Comparison of ENCODE assay signal across 8 cellular contexts in genomic region chr10:18650618-18651017, GRCh38. TPM values are rescaled to one million over a fixed set of nuclear protein-coding genes. Genes with fewer than 3 reads are reported as not detected.
A peak's percentile ranks its signal among the peaks of the same experiment; 100 is the strongest.
DNase-seq lines count a peak whose midpoint lies in the region; ATAC-seq and TF ChIP-seq lines count a peak whose summit lies in the region.

No MANE protein-coding gene starts in this region.

- H3K27ac ChIP-seq in stomach smooth muscle (ENCODE audit: low read length): no peak overlapping the region

- POLR2A ChIA-PET in activated CD4-positive, alpha-beta memory T cell treated with anti-CD3 and anti-CD28 coated beads for 36 hours (lab: Charles Lee): interaction anchor here (3.6 kb wide), 1 partner anchor 8 kb away, joined by 19 read pairs; the partner anchor contains the start of gene ARL5B
- POLR2A ChIA-PET in GM10248 (lab: Yijun Ruan, JAX): interaction anchor here (1.1 kb wide), 1 partner anchor 9 kb away, joined by 5 read pairs; no protein-coding TSS in a partner anchor

- intact Hi-C loops in activated CD4-positive, alpha-beta memory T cell treated with anti-CD3 and anti-CD28 coated beads for 36 hours (cut with micrococcal nuclease): loop anchor here (1.0 to 10.0 kb wide), 7 partner anchors 9 to 1834 kb away; partner anchors contain the start of genes ARL5B, RSU1 and TRDMT1

- H3K27me3 ChIP-seq in stomach smooth muscle (ENCODE audit: control insufficient read depth in 1 of 2, insufficient read depth in 2 of 2, low read length in 2 of 2): no peaks in the 10 kb centered on the region

- H3K36me3 ChIP-seq in stomach smooth muscle (ENCODE audit: control insufficient read depth in 2 of 2, insufficient read depth in 2 of 2, low read length in 2 of 2): peaks cover 0 to 2% of the 10 kb centered on the region in 2 donors

- CTCF ChIA-PET in activated CD4-positive, alpha-beta memory T cell treated with anti-CD3 and anti-CD28 coated beads for 36 hours (lab: Charles Lee): no interaction called here
- CTCF ChIA-PET in GM10248 (lab: Yijun Ruan, JAX): no interaction called here

- peak overlapping the region; percentile 93 for H3K27ac Mint-ChIP-seq in activated CD4-positive, alpha-beta memory T cell treated with anti-CD3 and anti-CD28 coated beads for 36 hours

- H3K9me3 ChIP-seq in iPS-18c (ENCODE audit: control insufficient read depth, insufficient read depth, low read length) (no peaks in the 10 kb centered on the region), stomach smooth muscle (ENCODE audit: control insufficient read depth in 2 of 2, low read length in 2 of 2) (no peaks in the 10 kb centered on the region)

- H3K4me3 ChIP-seq in iPS-18c (ENCODE audit: insufficient read depth, low read depth, low read length): peak overlapping the region; percentile 83
- peak overlapping the region; percentile 91 to 92 for H3K4me3 ChIP-seq in stomach smooth muscle (ENCODE audit: low read length in 2 of 2)

- H3K4me3 Mint-ChIP-seq in activated CD4-positive, alpha-beta memory T cell treated with anti-CD3 and anti-CD28 coated beads for 36 hours: peak overlapping the region; percentile 89

- H3K27me3 Mint-ChIP-seq in activated CD4-positive, alpha-beta memory T cell treated with anti-CD3 and anti-CD28 coated beads for 36 hours: no peaks in the 10 kb centered on the region

- DNase-seq in NCI-H146 (lab: John Stamatoyannopoulos, UW) (peak; percentile 26), NCI-H146 treated with DMSO at 0.1 percent for 48 hours (lab: John Stamatoyannopoulos, UW; ENCODE audit: unreplicated experiment) (no peak), GM10248 (ENCODE audit: extremely low spot score) (no peak), NCI-H1436 (lab: John Stamatoyannopoulos, UW) (no peak)
- DNase-seq in activated CD4-positive, alpha-beta memory T cell treated with anti-CD3 and anti-CD28 coated beads for 36 hours: no peak

- no peaks in the 10 kb centered on the region for H3K9me3 Mint-ChIP-seq in activated CD4-positive, alpha-beta memory T cell treated with anti-CD3 and anti-CD28 coated beads for 36 hours

- TF ChIP-seq CTCF in GM10248 (IDR thresholded peaks at IDR 0.05; ENCODE audit: control extremely low read depth, extremely low read depth, low read depth, missing control alignments): no peak

- no peak for ATAC-seq in HG03108 (IDR thresholded peaks at IDR 0.05; ENCODE audit: unreplicated experiment)

- H3K4me1 Mint-ChIP-seq in activated CD4-positive, alpha-beta memory T cell treated with anti-CD3 and anti-CD28 coated beads for 36 hours (ENCODE audit: low read depth): peaks cover 30% of the 10 kb centered on the region

- H3K36me3 Mint-ChIP-seq in activated CD4-positive, alpha-beta memory T cell treated with anti-CD3 and anti-CD28 coated beads for 36 hours: peaks cover 2% of the 10 kb centered on the region

- peak overlapping the region; percentile 75 to 90 for H3K9ac ChIP-seq in stomach smooth muscle (ENCODE audit: low read length in 2 of 2)

- H3K4me1 ChIP-seq in stomach smooth muscle (ENCODE audit: control insufficient read depth, insufficient read depth, low read length): no peaks in the 10 kb centered on the region

RNA-seq across cellular contexts. Expression of gene NSUN6, which starts 0.8 kb away (rescaled TPM):
- 10 to 100 TPM; 12.6 to 15.0 TPM for total RNA-seq in activated CD4-positive, alpha-beta memory T cell treated with anti-CD3 and anti-CD28 coated beads for 36 hours

RNA-seq across cellular contexts. Expression of gene ARL5B, which starts 8.6 kb away (rescaled TPM):
- 10 to 100 TPM; 16.2 to 16.3 TPM for total RNA-seq in activated CD4-positive, alpha-beta memory T cell treated with anti-CD3 and anti-CD28 coated beads for 36 hours
